Comparison of ENCODE assay signal across 8 cellular contexts in the genomic region with DNA sequence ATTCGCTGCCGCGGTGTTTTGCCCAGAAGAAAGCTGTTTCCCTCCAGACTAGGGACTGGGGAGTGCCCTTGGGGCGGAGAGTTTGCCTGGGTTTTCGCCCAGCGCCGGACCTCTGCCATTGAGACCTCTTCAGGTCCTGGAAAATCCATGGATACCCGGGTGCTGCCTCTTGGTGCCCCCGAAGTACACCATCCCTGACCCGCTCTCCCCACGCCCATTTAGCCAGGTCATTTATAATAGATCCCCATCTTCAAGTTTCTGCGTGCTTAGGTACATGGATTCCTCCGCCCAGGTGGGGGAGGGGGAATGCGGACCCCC. TPM values are rescaled to one million over a fixed set of nuclear protein-coding genes. Genes with fewer than 3 reads are reported as not detected.
DNase-seq lines count a peak whose midpoint lies in the region; ATAC-seq, FAIRE-seq and TF ChIP-seq lines count a peak whose summit lies in the region.
"Had no signal": no experiment of that assay in that cellular context is flagged by ENCODE, and none has a peak within 500 bp of the region (broad histone marks: within the 10 kb centered on the region; RNA-seq: fewer than 3 reads in every experiment).

No MANE protein-coding gene starts in this region.

- TF ChIP-seq RAD21 in HCT116 (IDR thresholded peaks at IDR 0.05; ENCODE audit: low read depth), result no peak

- POLR2A ChIA-PET in CD4-positive, alpha-beta memory T cell (lab: Charles Lee; ENCODE audit: partially characterized antibody), result interaction anchor here (1.1 to 32.1 kb wide), 5 partner anchors 10 to 66 kb away, joined by 3 to 503 read pairs (median 5); partner anchors contain the start of genes CBX4 and CBX8
- POLR2A ChIA-PET in HCT116 (lab: Charles Lee), result interaction anchor here (1.7 to 1.8 kb wide), 3 partner anchors 11 to 27 kb away, joined by 5 to 17 read pairs (median 5); partner anchors contain the start of gene CBX4

- H3K36me3 ChIP-seq in CD4-positive, alpha-beta memory T cell (ENCODE audit: insufficient read depth, low read length), result no peaks in the 10 kb centered on the region
- H3K36me3 ChIP-seq in HCT116 (ENCODE audit: control insufficient read depth in 1 of 2, insufficient read depth in 2 of 2, low read length in 2 of 2) (no peaks in the 10 kb centered on the region), astrocyte (ENCODE audit: insufficient read depth, low read length) (no peaks in the 10 kb centered on the region), upper lobe of left lung (no peaks in the 10 kb centered on the region), mesendoderm (ENCODE audit: control insufficient read depth, insufficient read depth, low read length) (no peaks in the 10 kb centered on the region)

- no peak overlapping the region for H3K23ac ChIP-seq in mesendoderm (ENCODE audit: low read length)

- no peak overlapping the region for H2BK5ac ChIP-seq in mesendoderm (ENCODE audit: low read length)

- no peaks in the 10 kb centered on the region for H3K79me2 ChIP-seq in HCT116 (ENCODE audit: insufficient read depth, low read length)
- H3K79me2 ChIP-seq in astrocyte (ENCODE audit: insufficient read depth, low read length), result no peaks in the 10 kb centered on the region
- no peaks in the 10 kb centered on the region for H3K79me2 ChIP-seq in mesendoderm (ENCODE audit: control insufficient read depth, insufficient read depth, low read length)

- peak overlapping the region; percentile 88 for H3K4me2 ChIP-seq in HCT116 (ENCODE audit: low read length)
- H3K4me2 ChIP-seq in astrocyte (ENCODE audit: low read length), result peak overlapping the region; percentile 68
- H3K4me2 ChIP-seq in mesendoderm (ENCODE audit: low read length), result no peak overlapping the region

- intact Hi-C loops in CD4-positive, alpha-beta memory T cell (cut with micrococcal nuclease), result loop anchor here (2.0 to 10.0 kb wide), 3 partner anchors 27 to 180 kb away; partner anchors contain the start of gene CBX4
- intact Hi-C loops in HCT116 (cut with micrococcal nuclease), result loop anchor here (2.0 kb wide), 1 partner anchor 27 kb away; the partner anchor contains the start of gene CBX4

- H3K27ac Mint-ChIP-seq in CD4-positive, alpha-beta memory T cell, result peak overlapping the region in 4 of 7 donors; percentile 48 to 85 (median 70)
- peak overlapping the region; percentile 69 for H3K27ac Mint-ChIP-seq in astrocyte (ENCODE audit: unreplicated experiment)
- H3K27ac Mint-ChIP-seq in natural killer cell treated with Interleukin-12 subunit alpha and Interleukin-12 subunit beta and Interleukin-15 and Interleukin-18, amount 100 ng/mL, for 72 hours, result no peak overlapping the region

- no peak for FAIRE-seq in astrocyte (lab: Jason Lieb, UNC)

- peak overlapping the region in 6 of 8 donors; percentile 55 to 75 (median 64) for H3K4me3 Mint-ChIP-seq in CD4-positive, alpha-beta memory T cell
- H3K4me3 Mint-ChIP-seq in astrocyte (ENCODE audit: unreplicated experiment), result no peak overlapping the region
- H3K4me3 Mint-ChIP-seq in natural killer cell treated with Interleukin-12 subunit alpha and Interleukin-12 subunit beta and Interleukin-15 and Interleukin-18, amount 100 ng/mL, for 72 hours, result peak overlapping the region; percentile 58

- DNase-seq in CD4-positive, alpha-beta memory T cell, result no peak
- DNase-seq in HCT116 (ENCODE audit: low read depth, low spot score) (no peak), astrocyte (ENCODE audit: low read depth) (no peak), upper lobe of left lung (no peak), amniotic stem cell (lab: John Stamatoyannopoulos, UW) (no peak), mesendoderm (no peak)
- DNase-seq in natural killer cell treated with Interleukin-12 subunit alpha and Interleukin-12 subunit beta and Interleukin-15 and Interleukin-18, amount 100 ng/mL, for 72 hours (ENCODE audit: low spot score), result no peak

- peaks cover 0 to 7% (median 0%) of the 10 kb centered on the region in 8 donors for H3K9me3 Mint-ChIP-seq in CD4-positive, alpha-beta memory T cell
- H3K9me3 Mint-ChIP-seq in astrocyte (ENCODE audit: unreplicated experiment), result peaks cover 15% of the 10 kb centered on the region
- no peaks in the 10 kb centered on the region for H3K9me3 Mint-ChIP-seq in natural killer cell treated with Interleukin-12 subunit alpha and Interleukin-12 subunit beta and Interleukin-15 and Interleukin-18, amount 100 ng/mL, for 72 hours

- no peak overlapping the region for H3K4me3 ChIP-seq in CD4-positive, alpha-beta memory T cell (ENCODE audit: low read length in 2 of 2)
- peak overlapping the region; percentile 34 to 53 for H3K4me3 ChIP-seq in HCT116 (replicated peaks in 1 of 2; ENCODE audit: low read depth in 1 of 2, low read length in 2 of 2)
- H3K4me3 ChIP-seq in astrocyte (ENCODE audit: insufficient read depth, low read depth, low read length), result no peak overlapping the region
- no peak overlapping the region for H3K4me3 ChIP-seq in upper lobe of left lung
- no peak overlapping the region for H3K4me3 ChIP-seq in mesendoderm (ENCODE audit: low read length)

- no peaks in the 10 kb centered on the region for H3K79me1 ChIP-seq in mesendoderm (ENCODE audit: low read length)

- H3K27me3 Mint-ChIP-seq in CD4-positive, alpha-beta memory T cell, result peaks cover 46 to 53% of the 10 kb centered on the region in 2 donors
- peaks cover 50% of the 10 kb centered on the region for H3K27me3 Mint-ChIP-seq in astrocyte (ENCODE audit: low read depth, unreplicated experiment)
- H3K27me3 Mint-ChIP-seq in natural killer cell treated with Interleukin-12 subunit alpha and Interleukin-12 subunit beta and Interleukin-15 and Interleukin-18, amount 100 ng/mL, for 72 hours, result peaks cover 29 to 34% of the 10 kb centered on the region in 2 donors

- H3K27ac ChIP-seq in CD4-positive, alpha-beta memory T cell (ENCODE audit: low read depth, low read length), result no peak overlapping the region
- H3K27ac ChIP-seq in HCT116 (ENCODE audit: low read depth, low read length) (peak overlapping the region; percentile 21; the same call in 1 of the 2 replicates), astrocyte (ENCODE audit: low read depth, low read length) (no peak overlapping the region), upper lobe of left lung (no peak overlapping the region), mesendoderm (ENCODE audit: low read depth, low read length) (no peak overlapping the region)

- H2BK120ac ChIP-seq in mesendoderm (ENCODE audit: low read depth, low read length), result no peak overlapping the region

- H3K56ac ChIP-seq in mesendoderm (ENCODE audit: low read length), result no peak overlapping the region

- no peaks in the 10 kb centered on the region for H3K36me3 Mint-ChIP-seq in CD4-positive, alpha-beta memory T cell
- H3K36me3 Mint-ChIP-seq in astrocyte (ENCODE audit: low read depth, unreplicated experiment), result peaks cover 2% of the 10 kb centered on the region
- no peaks in the 10 kb centered on the region for H3K36me3 Mint-ChIP-seq in natural killer cell treated with Interleukin-12 subunit alpha and Interleukin-12 subunit beta and Interleukin-15 and Interleukin-18, amount 100 ng/mL, for 72 hours

- H4K20me1 ChIP-seq in HCT116 (ENCODE audit: insufficient read depth) (no peaks in the 10 kb centered on the region), astrocyte (ENCODE audit: insufficient read depth, low read length) (no peaks in the 10 kb centered on the region)

- H2AK5ac ChIP-seq in mesendoderm (ENCODE audit: low read length), result no peak overlapping the region

- H3K4ac ChIP-seq in mesendoderm (ENCODE audit: low read depth, low read length), result no peak overlapping the region

- H3K18ac ChIP-seq in mesendoderm (ENCODE audit: low read length), result no peak overlapping the region

- H3K9me3 ChIP-seq in CD4-positive, alpha-beta memory T cell (ENCODE audit: control insufficient read depth in 1 of 2, low read length in 2 of 2), result no peaks in the 10 kb centered on the region
- H3K9me3 ChIP-seq in HCT116 (ENCODE audit: control insufficient read depth in 1 of 2, insufficient read depth in 1 of 2, low read depth in 1 of 2, low read length in 2 of 2) (no peaks in the 10 kb centered on the region), astrocyte (ENCODE audit: insufficient read depth, low read depth, low read length) (no peaks in the 10 kb centered on the region), upper lobe of left lung (peaks cover 0 to 4% (median 0%) of the 10 kb centered on the region in 4 donors)

- no peaks in the 10 kb centered on the region for H3K9me2 ChIP-seq in HCT116 (ENCODE audit: insufficient read depth)

- no peak for TF ChIP-seq CTCF in HCT116 (IDR thresholded peaks at IDR 0.05 in 2 of 3, conservative IDR thresholded peaks at IDR 0.05 in 1 of 3; ENCODE audit: borderline replicate concordance in 1 of 3, insufficient read depth in 1 of 3, low read depth in 2 of 3, low read length in 2 of 3)
- no peak for TF ChIP-seq CTCF in astrocyte (IDR thresholded peaks at IDR 0.05; ENCODE audit: insufficient read depth, low read depth, low read length)
- TF ChIP-seq CTCF in upper lobe of left lung (IDR thresholded peaks at IDR 0.05), result no peak

- RAD21 ChIA-PET in HCT116 (lab: Charles Lee; ENCODE audit: low non-redundant PET in 1 of 2, low total read pairs in 2 of 2, uncharacterized antibody in 2 of 2, unreplicated experiment in 2 of 2), result interaction anchor here (0.5 to 1.3 kb wide), 3 partner anchors 15 to 164 kb away, joined by 3 to 8 read pairs (median 4); partner anchors contain the start of genes CBX4 (in 1 of the 2) and CBX8 (in 1 of the 2)

- 5 to 8% methylated on average over 13 to 14 of the region's 14 CpGs for WGBS in upper lobe of left lung, 2 donors
- WGBS in mesendoderm (ENCODE audit: extremely low coverage, insufficient coverage, low lambda C conversion rate), result no CpG with 5 or more reads among the region's 14 CpGs

- no peak overlapping the region for H4K5ac ChIP-seq in mesendoderm (ENCODE audit: low read length)

- TF ChIP-seq POLR2A in HCT116 (IDR thresholded peaks at IDR 0.05; ENCODE audit: borderline replicate concordance, extremely low read depth, insufficient read depth, insufficient read length), result no peak
- no peak for TF ChIP-seq POLR2A in upper lobe of left lung (IDR thresholded peaks at IDR 0.05)

- no TSS peak for BruUV-seq in HCT116 (replicated peaks; lab: Mats Ljungman, UMichigan)

- H2AFZ ChIP-seq in HCT116 (ENCODE audit: low read depth, low read length, poor library complexity, severe bottlenecking), result peak overlapping the region; percentile 82
- H2AFZ ChIP-seq in astrocyte (ENCODE audit: low read depth, low read length), result peak overlapping the region; percentile 61

- no peak overlapping the region for H4K8ac ChIP-seq in mesendoderm (ENCODE audit: low read depth, low read length)

- H3K27me3 ChIP-seq in CD4-positive, alpha-beta memory T cell (ENCODE audit: insufficient read depth, low read length), result peaks cover 60% of the 10 kb centered on the region
- H3K27me3 ChIP-seq in HCT116 (ENCODE audit: insufficient read depth, low read length) (peaks cover 6% of the 10 kb centered on the region; the same call in 1 of the 2 replicates), astrocyte (ENCODE audit: insufficient read depth, low read length) (peaks cover 68% of the 10 kb centered on the region), upper lobe of left lung (peaks cover 8 to 94% (median 78%) of the 10 kb centered on the region in 4 donors), mesendoderm (ENCODE audit: insufficient read depth, low read length, poor library complexity) (peaks cover 80% of the 10 kb centered on the region)

- no peak for TF ChIP-seq EP300 in upper lobe of left lung (IDR thresholded peaks at IDR 0.05)

- H3K9ac ChIP-seq in HCT116 (ENCODE audit: low read length) (peak overlapping the region; percentile 29), astrocyte (ENCODE audit: low read length) (no peak overlapping the region), mesendoderm (ENCODE audit: low read length) (no peak overlapping the region)

- CTCF ChIA-PET in CD4-positive, alpha-beta memory T cell (lab: Charles Lee; ENCODE audit: partially characterized antibody), result interaction anchor here (1.0 to 2.0 kb wide), 7 partner anchors 15 to 185 kb away, joined by 3 to 6 read pairs (median 5); partner anchors contain the start of gene CBX8
- CTCF ChIA-PET in HCT116 (lab: Charles Lee), result interaction anchor here (0.9 to 2.3 kb wide), 15 partner anchors 8 to 197 kb away, joined by 3 to 18 read pairs (median 5); partner anchors contain the start of genes CBX4 and CBX8

- H3K4me1 Mint-ChIP-seq in CD4-positive, alpha-beta memory T cell, result peaks cover 14 to 44% (median 24%) of the 10 kb centered on the region in 4 donors
- H3K4me1 Mint-ChIP-seq in astrocyte (ENCODE audit: low read depth, unreplicated experiment), result peaks cover 6% of the 10 kb centered on the region
- peaks cover 20 to 29% of the 10 kb centered on the region in 2 donors for H3K4me1 Mint-ChIP-seq in natural killer cell treated with Interleukin-12 subunit alpha and Interleukin-12 subunit beta and Interleukin-15 and Interleukin-18, amount 100 ng/mL, for 72 hours (ENCODE audit: low read depth in 2 of 2)

- peaks cover 46% of the 10 kb centered on the region for H3K4me1 ChIP-seq in CD4-positive, alpha-beta memory T cell (ENCODE audit: insufficient read depth, low read length)
- peaks cover 25 to 44% of the 10 kb centered on the region in 2 experiments for H3K4me1 ChIP-seq in HCT116 (ENCODE audit: control insufficient read depth in 1 of 2, insufficient read depth in 2 of 2, low read length in 2 of 2)
- peaks cover 20% of the 10 kb centered on the region for H3K4me1 ChIP-seq in astrocyte (ENCODE audit: insufficient read depth, low read length)
- H3K4me1 ChIP-seq in upper lobe of left lung, result peaks cover 55 to 65% (median 59%) of the 10 kb centered on the region in 4 donors
- H3K4me1 ChIP-seq in mesendoderm (ENCODE audit: control insufficient read depth, low read depth, low read length), result peaks cover 3% of the 10 kb centered on the region

- no peak overlapping the region for H2BK15ac ChIP-seq in mesendoderm (replicated peaks; ENCODE audit: low read depth)

- ATAC-seq in HCT116, result no peak; the same call in 1 of the 2 replicates
- no peak for ATAC-seq in natural killer cell treated with Interleukin-12 subunit alpha and Interleukin-12 subunit beta and Interleukin-15 and Interleukin-18, amount 100 ng/mL, for 72 hours
- no peak for ATAC-seq in upper lobe of left lung (ENCODE audit: low FRiP score in 2 of 2)
- ATAC-seq: esophagus mucosa had no signal

RNA-seq across cellular contexts. Expression of gene CBX8, which starts 15.0 kb away (rescaled TPM):
- 1 to 10 TPM; 2.8 to 4.1 TPM for total RNA-seq in CD4-positive, alpha-beta memory T cell
- under 1 TPM; 0.29 to 0.34 TPM for polyA plus RNA-seq in CD4-positive, alpha-beta memory T cell
- total RNA-seq in HCT116 (2021; ENCODE audit: unreplicated experiment) (29.0 TPM), astrocyte (2.5 and 3.4 TPM in 2 replicates), upper lobe of left lung (10 to 100 TPM in 1 of 6 donors, 1 to 10 TPM in 5; 2.0 to 16.8 (median 8.8) TPM)
- 17.3 and 18.1 TPM in 2 replicates for polyA plus RNA-seq in HCT116 (2012)
- 10 to 100 TPM in 1 of 2 donors, 1 to 10 TPM in 1; 9.8 to 46.4 TPM for total RNA-seq in natural killer cell treated with Interleukin-12 subunit alpha and Interleukin-12 subunit beta and Interleukin-15 and Interleukin-18, amount 100 ng/mL, for 72 hours
- polyA plus RNA-seq in mesendoderm (2013, experiment 1 of 2), result 0.17 TPM
- polyA plus RNA-seq in mesendoderm (2013, experiment 2 of 2), result 0.34 TPM

RNA-seq across cellular contexts. Expression of gene CBX4, which starts 27.4 kb away (rescaled TPM):
- total RNA-seq in CD4-positive, alpha-beta memory T cell, result 10 to 100 TPM; 64.7 to 65.7 TPM
- polyA plus RNA-seq in CD4-positive, alpha-beta memory T cell, result 1 to 10 TPM; 1.2 to 9.7 TPM
- total RNA-seq in HCT116 (2021; ENCODE audit: unreplicated experiment) (60.9 TPM), astrocyte (12.6 and 16.9 TPM in 2 replicates), upper lobe of left lung (10 to 100 TPM; 17.0 to 33.3 (median 25.0) TPM)
- 58.0 and 71.2 TPM in 2 replicates for polyA plus RNA-seq in HCT116 (2012)
- 10 to 100 TPM; 26.2 to 58.3 TPM for total RNA-seq in natural killer cell treated with Interleukin-12 subunit alpha and Interleukin-12 subunit beta and Interleukin-15 and Interleukin-18, amount 100 ng/mL, for 72 hours
- 3.7 TPM for polyA plus RNA-seq in mesendoderm (2013, experiment 1 of 2)
- polyA plus RNA-seq in mesendoderm (2013, experiment 2 of 2), result 3.6 TPM

RNA-seq across cellular contexts. Expression of gene CBX2, which starts 33.9 kb away (rescaled TPM):
- total RNA-seq in CD4-positive, alpha-beta memory T cell, result under 1 TPM; 0.06 to 0.44 TPM
- polyA plus RNA-seq in CD4-positive, alpha-beta memory T cell, result not detected
- total RNA-seq in HCT116 (2021; ENCODE audit: unreplicated experiment), result 28.3 TPM
- polyA plus RNA-seq in HCT116 (2012), result 8.8 and 9.6 TPM in 2 replicates
- total RNA-seq in astrocyte, result 3.9 and 6.7 TPM in 2 replicates
- total RNA-seq in natural killer cell treated with Interleukin-12 subunit alpha and Interleukin-12 subunit beta and Interleukin-15 and Interleukin-18, amount 100 ng/mL, for 72 hours, result 1 to 10 TPM in 1 of 2 donors, under 1 TPM in 1; 0.95 to 2.1 TPM
- 1 to 10 TPM in 5 of 6 donors, under 1 TPM in 1; 0.89 to 4.7 (median 1.5) TPM for total RNA-seq in upper lobe of left lung
- 25.1 TPM for polyA plus RNA-seq in mesendoderm (2013, experiment 1 of 2)
- 25.0 TPM for polyA plus RNA-seq in mesendoderm (2013, experiment 2 of 2)

Comparison
In these comparisons a context has a peak if more than half of its experiments do, and no peak if none do; other contexts are left out.
1. H3K4me3 ChIP-seq: peak in HCT116 (2 of 2); none in CD4-positive, alpha-beta memory T cell (0 of 2), astrocyte (single experiment), upper lobe of left lung (0 of 4) and mesendoderm (single experiment).
2. H3K27ac Mint-ChIP-seq: peak in CD4-positive, alpha-beta memory T cell (4 of 7) and astrocyte (single experiment); none in natural killer cell treated with Interleukin-12 subunit alpha and Interleukin-12 subunit beta and Interleukin-15 and Interleukin-18, amount 100 ng/mL, for 72 hours (0 of 2).